Comparison of ENCODE assay signal across 14 cellular contexts in genomic region chr2:20242727-20243377, GRCh38. TPM values are rescaled to one million over a fixed set of nuclear protein-coding genes. Genes with fewer than 3 reads are reported as not detected.
DNase-seq lines count a peak whose midpoint lies in the region; FAIRE-seq and TF ChIP-seq lines count a peak whose summit lies in the region.
"Had no signal": no experiment of that assay in that cellular context is flagged by ENCODE, and none has a peak within 500 bp of the region (broad histone marks: within the 10 kb centered on the region; RNA-seq: fewer than 3 reads in every experiment).

No MANE protein-coding gene starts in this region.

- H3K79me2 ChIP-seq in astrocyte (ENCODE audit: insufficient read depth, low read length) = no peaks in the 10 kb centered on the region

- no peaks in the 10 kb centered on the region for H4K20me1 ChIP-seq in astrocyte (ENCODE audit: insufficient read depth, low read length)

- H3K36me3 Mint-ChIP-seq in astrocyte (ENCODE audit: low read depth, unreplicated experiment) (peaks cover 3% of the 10 kb centered on the region), osteocyte (ENCODE audit: unreplicated experiment) (peaks cover 16% of the 10 kb centered on the region)
- peaks cover 0 to 17% (median 4%) of the 10 kb centered on the region in 3 donors for H3K36me3 Mint-ChIP-seq in CD8-positive, alpha-beta memory T cell

- no peak overlapping the region for H3K23ac ChIP-seq in neuronal stem cell (ENCODE audit: low read depth, low read length, poor library complexity)

- no peak overlapping the region for H2BK120ac ChIP-seq in neuronal stem cell (ENCODE audit: low read depth, low read length)

- peak overlapping the region; percentile 47 for H3K27ac Mint-ChIP-seq in astrocyte (ENCODE audit: unreplicated experiment)
- H3K27ac Mint-ChIP-seq in CD8-positive, alpha-beta memory T cell = no peak overlapping the region
- H3K27ac Mint-ChIP-seq in osteocyte (ENCODE audit: unreplicated experiment) = no peak overlapping the region
- H3K27ac Mint-ChIP-seq: activated T-helper 1 cell treated with anti-CD3 and anti-CD28 coated beads, Interleukin-12 subunit alpha, Interleukin-12 subunit beta, Interleukin-2, Interleukin-4 antibody, amounts not matched to agents 30 ng/mL and 10 ng/mL and 1 ng/mL, durations not matched to agents 14 hours and 24 hours and 36 hours; T-helper 2 cell treated with Interferon-gamma antibody and Interleukin-4, amounts not matched to agents 5 μg/mL and 100 μg/mL, for 36 hours had no signal

- H3K36me3 ChIP-seq in astrocyte (ENCODE audit: insufficient read depth, low read length) (peaks cover 6% of the 10 kb centered on the region), neuronal stem cell (replicated peaks in 1 of 2; ENCODE audit: control insufficient read depth in 2 of 2, insufficient read depth in 2 of 2, low read length in 2 of 2) (peaks cover 0 to 16% of the 10 kb centered on the region in 2 donors)
- no peaks in the 10 kb centered on the region for H3K36me3 ChIP-seq in CD8-positive, alpha-beta memory T cell (ENCODE audit: insufficient read depth, low read length)
- H3K36me3 ChIP-seq: prostate gland had no signal

- H3K9me3 Mint-ChIP-seq in astrocyte (ENCODE audit: unreplicated experiment) (no peaks in the 10 kb centered on the region), osteocyte (ENCODE audit: unreplicated experiment) (peaks cover 9% of the 10 kb centered on the region)
- no peaks in the 10 kb centered on the region for H3K9me3 Mint-ChIP-seq in CD8-positive, alpha-beta memory T cell
- H3K9me3 Mint-ChIP-seq: activated T-helper 1 cell treated with anti-CD3 and anti-CD28 coated beads, Interleukin-12 subunit alpha, Interleukin-12 subunit beta, Interleukin-2, Interleukin-4 antibody, amounts not matched to agents 30 ng/mL and 10 ng/mL and 1 ng/mL, durations not matched to agents 14 hours and 24 hours and 36 hours; T-helper 2 cell treated with Interferon-gamma antibody and Interleukin-4, amounts not matched to agents 5 μg/mL and 100 μg/mL, for 36 hours had no signal

- H2AK5ac ChIP-seq in neuronal stem cell (ENCODE audit: low read depth, low read length) = peak overlapping the region; percentile 34

- H3K4me1 ChIP-seq in astrocyte (ENCODE audit: insufficient read depth, low read length) (no peaks in the 10 kb centered on the region), neuronal stem cell (ENCODE audit: control insufficient read depth in 2 of 2, insufficient read depth in 1 of 2, low read depth in 1 of 2, low read length in 2 of 2) (peaks cover 0 to 2% of the 10 kb centered on the region in 2 donors)
- H3K4me1 ChIP-seq in CD8-positive, alpha-beta memory T cell (ENCODE audit: insufficient read depth, low read length) = no peaks in the 10 kb centered on the region
- H3K4me1 ChIP-seq: prostate gland had no signal

- H3K27ac ChIP-seq in astrocyte (ENCODE audit: low read depth, low read length) (no peak overlapping the region), neuronal stem cell (replicated peaks; ENCODE audit: low read length) (no peak overlapping the region)
- H3K27ac ChIP-seq in CD8-positive, alpha-beta memory T cell (ENCODE audit: low read depth, low read length) = no peak overlapping the region
- H3K27ac ChIP-seq: prostate gland had no signal

- no peak overlapping the region for H3K4me2 ChIP-seq in astrocyte (ENCODE audit: low read length)
- no peak overlapping the region for H3K4me2 ChIP-seq in neuronal stem cell (ENCODE audit: insufficient read depth, low read length, poor library complexity, severe bottlenecking)

- CTCF ChIA-PET in CD8-positive, alpha-beta memory T cell (lab: Charles Lee) = interaction anchor here (1.3 kb wide), 1 partner anchor 35 kb away, joined by 3 read pairs; no protein-coding TSS in a partner anchor

- peaks cover 2% of the 10 kb centered on the region for H3K9me3 ChIP-seq in astrocyte (ENCODE audit: insufficient read depth, low read depth, low read length)
- no peaks in the 10 kb centered on the region for H3K9me3 ChIP-seq in neuronal stem cell (replicated peaks in 1 of 2; ENCODE audit: control insufficient read depth in 2 of 2, insufficient read depth in 1 of 2, low read depth in 1 of 2, low read length in 2 of 2)
- no peaks in the 10 kb centered on the region for H3K9me3 ChIP-seq in CD8-positive, alpha-beta memory T cell (ENCODE audit: low read length)
- H3K9me3 ChIP-seq: prostate gland had no signal

- no peak overlapping the region for H2BK12ac ChIP-seq in neuronal stem cell (ENCODE audit: low read length)

- H3K79me1 ChIP-seq in neuronal stem cell (ENCODE audit: low read depth, low read length) = no peaks in the 10 kb centered on the region

- H3K18ac ChIP-seq in neuronal stem cell (ENCODE audit: low read length) = no peak overlapping the region

- no peak overlapping the region for H3K14ac ChIP-seq in neuronal stem cell (ENCODE audit: low read length)

- no peak overlapping the region for H3K9ac ChIP-seq in astrocyte (ENCODE audit: low read length)
- H3K9ac ChIP-seq in neuronal stem cell (ENCODE audit: low read depth, low read length, poor library complexity) = no peak overlapping the region

- no peak for TF ChIP-seq CTCF in astrocyte (IDR thresholded peaks at IDR 0.05; ENCODE audit: insufficient read depth, low read depth, low read length)
- TF ChIP-seq CTCF in osteocyte (IDR thresholded peaks at IDR 0.05) = no peak

- no peak overlapping the region for H2AFZ ChIP-seq in astrocyte (ENCODE audit: low read depth, low read length)
- no peak overlapping the region for H2AFZ ChIP-seq in neuronal stem cell (ENCODE audit: low read length)

- H3K4me3 Mint-ChIP-seq in astrocyte (ENCODE audit: unreplicated experiment) = peak overlapping the region; percentile 41
- peak overlapping the region in 1 of 7 donors; percentile 25 for H3K4me3 Mint-ChIP-seq in CD8-positive, alpha-beta memory T cell
- H3K4me3 Mint-ChIP-seq in osteocyte (ENCODE audit: unreplicated experiment) = no peak overlapping the region
- H3K4me3 Mint-ChIP-seq: activated T-helper 1 cell treated with anti-CD3 and anti-CD28 coated beads, Interleukin-12 subunit alpha, Interleukin-12 subunit beta, Interleukin-2, Interleukin-4 antibody, amounts not matched to agents 30 ng/mL and 10 ng/mL and 1 ng/mL, durations not matched to agents 14 hours and 24 hours and 36 hours had no signal

- peak; percentile 52 for DNase-seq in NCI-H2196 (lab: John Stamatoyannopoulos, UW; ENCODE audit: unreplicated experiment)
- no peak for DNase-seq in NCI-H2196 treated with DMSO at 0.1 percent for 48 hours (lab: John Stamatoyannopoulos, UW; ENCODE audit: unreplicated experiment)
- DNase-seq in NCI-H1105 (lab: John Stamatoyannopoulos, UW) = peak; percentile 44
- no peak for DNase-seq in astrocyte (ENCODE audit: low read depth)
- no peak for DNase-seq in neuronal stem cell (ENCODE audit: low spot score)
- no peak for DNase-seq in cerebellum (ENCODE audit: low spot score)
- DNase-seq in CD8-positive, alpha-beta memory T cell = no peak
- DNase-seq in osteocyte (ENCODE audit: extremely low spot score, unreplicated experiment) = no peak
- DNase-seq: foreskin fibroblast, left ventricle myocardium superior, NCI-H524 had no signal

- H3K4ac ChIP-seq in neuronal stem cell (ENCODE audit: low read length) = no peak overlapping the region

- no peaks in the 10 kb centered on the region for H3K27me3 Mint-ChIP-seq in astrocyte (ENCODE audit: low read depth, unreplicated experiment)
- H3K27me3 Mint-ChIP-seq in CD8-positive, alpha-beta memory T cell = peaks cover 4 to 18% of the 10 kb centered on the region in 2 donors
- H3K27me3 Mint-ChIP-seq in osteocyte (ENCODE audit: unreplicated experiment) = peaks cover 2% of the 10 kb centered on the region

- no peak overlapping the region for H3K4me3 ChIP-seq in astrocyte (ENCODE audit: insufficient read depth, low read depth, low read length)
- H3K4me3 ChIP-seq in neuronal stem cell (ENCODE audit: low read length in 2 of 2) = no peak overlapping the region
- no peak overlapping the region for H3K4me3 ChIP-seq in CD8-positive, alpha-beta memory T cell (ENCODE audit: low read length)
- H3K4me3 ChIP-seq: prostate gland had no signal

- WGBS in neuronal stem cell (ENCODE audit: extremely low coverage in 2 of 2, insufficient read length in 2 of 2, insufficient replicate concordance in 1 of 2), 2 donors = no CpG with 5 or more reads among the region's 9 CpGs

- H4K8ac ChIP-seq in neuronal stem cell (ENCODE audit: low read depth, low read length) = no peak overlapping the region

- H3K4me1 Mint-ChIP-seq in astrocyte (ENCODE audit: low read depth, unreplicated experiment) = no peaks in the 10 kb centered on the region
- peaks cover 0 to 11% (median 10%) of the 10 kb centered on the region in 3 donors for H3K4me1 Mint-ChIP-seq in CD8-positive, alpha-beta memory T cell
- no peaks in the 10 kb centered on the region for H3K4me1 Mint-ChIP-seq in osteocyte (ENCODE audit: unreplicated experiment)

- no peak overlapping the region for H2BK5ac ChIP-seq in neuronal stem cell (ENCODE audit: low read length)

- POLR2A ChIA-PET in CD8-positive, alpha-beta memory T cell (lab: Charles Lee) = no interaction called here

- no peak overlapping the region for H2BK15ac ChIP-seq in neuronal stem cell (ENCODE audit: low read length)

- FAIRE-seq in astrocyte (lab: Jason Lieb, UNC) = no peak

- no peak overlapping the region for H4K91ac ChIP-seq in neuronal stem cell (ENCODE audit: low read depth, low read length, poor library complexity)

- H3K27me3 ChIP-seq in astrocyte (ENCODE audit: insufficient read depth, low read length) (no peaks in the 10 kb centered on the region), neuronal stem cell (ENCODE audit: control insufficient read depth in 3 of 3, insufficient read depth in 3 of 3, low read depth in 1 of 3, low read length in 3 of 3) (no peaks in the 10 kb centered on the region)
- no peaks in the 10 kb centered on the region for H3K27me3 ChIP-seq in CD8-positive, alpha-beta memory T cell (ENCODE audit: insufficient read depth, low read length, poor library complexity, severe bottlenecking)

RNA-seq across cellular contexts. Expression of gene SDC1, which starts 17.9 kb away (rescaled TPM):
- 74.3 and 92.7 TPM in 2 replicates for total RNA-seq in astrocyte
- 45.3 TPM for polyA plus RNA-seq in neuronal stem cell (2013, experiment 1 of 2)
- 48.1 TPM for polyA plus RNA-seq in neuronal stem cell (2013, experiment 2 of 2)
- 26.0 TPM for total RNA-seq in cerebellum
- under 1 TPM; 0.13 to 0.27 TPM for total RNA-seq in CD8-positive, alpha-beta memory T cell
- polyA plus RNA-seq in CD8-positive, alpha-beta memory T cell = not detected
- 11.1 and 11.6 TPM in 2 replicates for total RNA-seq in osteocyte

Comparison
In these comparisons a context has a peak if more than half of its experiments do, and no peak if none do; other contexts are left out.
1. DNase-seq: peak in NCI-H2196 (single experiment) and NCI-H1105 (single experiment); none in NCI-H2196 treated with DMSO at 0.1 percent for 48 hours (single experiment), astrocyte (single experiment), neuronal stem cell (single experiment), cerebellum (single experiment), CD8-positive, alpha-beta memory T cell (0 of 5) and osteocyte (single experiment).